In the genomic region with DNA sequence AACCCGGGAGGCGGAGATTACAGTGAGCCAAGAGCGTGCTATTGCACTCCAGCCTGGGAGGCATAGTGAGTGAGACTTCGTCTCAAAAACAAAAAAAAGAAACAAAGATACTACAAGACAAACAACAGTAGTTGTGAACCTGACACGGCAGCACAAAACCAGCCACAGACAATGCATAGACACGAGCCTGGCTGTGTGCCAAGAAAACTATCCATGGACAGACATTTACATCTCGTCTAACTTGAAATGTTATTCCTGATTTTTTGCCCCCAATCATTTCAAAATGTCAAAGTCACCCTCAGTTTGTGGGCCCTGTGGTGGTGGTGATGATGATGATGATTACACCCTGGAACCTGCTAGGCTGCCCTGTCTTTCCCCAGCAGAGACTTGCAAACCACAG, we compare ENCODE assay signal across 23 cellular contexts. TPM values are rescaled to one million over a fixed set of nuclear protein-coding genes. Genes with fewer than 3 reads are reported as not detected.
A peak's percentile ranks its signal among the peaks of the same experiment; 100 is the strongest.
DNase-seq lines count a peak whose midpoint lies in the region; ATAC-seq, FAIRE-seq and TF ChIP-seq lines count a peak whose summit lies in the region.
"Had no signal": no experiment of that assay in that cellular context is flagged by ENCODE, and none has a peak within 500 bp of the region (broad histone marks: within the 10 kb centered on the region; RNA-seq: fewer than 3 reads in every experiment).

No MANE protein-coding gene starts in this region.

- no peak for ATAC-seq in gastrocnemius medialis
- ATAC-seq: natural killer cell had no signal

- H3K36me3 Mint-ChIP-seq in activated CD4-positive, alpha-beta T cell treated with anti-CD3 and anti-CD28 coated beads, Interleukin-2, amount 10 ng/mL, durations not matched to agents 24 days and 14 days (ENCODE audit: low read depth): peaks cover 56% of the 10 kb centered on the region
- H3K36me3 Mint-ChIP-seq: natural killer cell had no signal

- no peak for TF ChIP-seq POLR2A in gastrocnemius medialis (IDR thresholded peaks at IDR 0.05)

- H4K20me1 ChIP-seq in Loucy (ENCODE audit: insufficient read depth, low read length, poor library complexity, severe bottlenecking): peaks cover 38% of the 10 kb centered on the region

- H3K4me3 Mint-ChIP-seq in activated CD4-positive, alpha-beta T cell treated with anti-CD3 and anti-CD28 coated beads, Interleukin-2, amount 10 ng/mL, durations not matched to agents 24 days and 14 days: no peak overlapping the region
- H3K4me3 Mint-ChIP-seq: activated naive CD4-positive, alpha-beta T cell treated with anti-CD3 and anti-CD28 coated beads, Interleukin-2, amount 10 ng/mL, durations not matched to agents 7 days and 5 days; natural killer cell; T-helper 2 cell treated with Interferon-gamma antibody and Interleukin-4, amounts not matched to agents 5 μg/mL and 100 μg/mL, for 36 hours had no signal

- H3K27ac ChIP-seq in gastrocnemius medialis: peak overlapping the region; percentile 98 to 100 (median 100)
- H3K27ac ChIP-seq: GM23248, SJSA1, testis had no signal

- FAIRE-seq in GM19239 (lab: Jason Lieb, UNC): no peak
- FAIRE-seq: bronchial epithelial cell, islet of Langerhans had no signal

- H3K4me3 ChIP-seq in Loucy (ENCODE audit: low read length, poor library complexity, severe bottlenecking) (no peak overlapping the region), endocrine pancreas (ENCODE audit: control insufficient read depth, insufficient read depth, low read length) (no peak overlapping the region), gastrocnemius medialis (peak overlapping the region; percentile 27 to 90 (median 54))
- H3K4me3 ChIP-seq: GM23248, SJSA1, testis had no signal

- H3K27ac Mint-ChIP-seq in activated CD4-positive, alpha-beta T cell treated with anti-CD3 and anti-CD28 coated beads, Interleukin-2, amount 10 ng/mL, durations not matched to agents 24 days and 14 days: peak overlapping the region; percentile 24
- H3K27ac Mint-ChIP-seq: activated naive CD4-positive, alpha-beta T cell treated with anti-CD3 and anti-CD28 coated beads, Interleukin-2, amount 10 ng/mL, durations not matched to agents 7 days and 5 days; T-helper 2 cell treated with Interferon-gamma antibody and Interleukin-4, amounts not matched to agents 5 μg/mL and 100 μg/mL, for 36 hours had no signal

- H3K9me3 ChIP-seq in Loucy (ENCODE audit: insufficient read depth, low read depth, low read length): no peaks in the 10 kb centered on the region
- H3K9me3 ChIP-seq in endocrine pancreas (ENCODE audit: control insufficient read depth, low read length): no peaks in the 10 kb centered on the region
- no peaks in the 10 kb centered on the region for H3K9me3 ChIP-seq in gastrocnemius medialis
- H3K9me3 ChIP-seq: SJSA1, testis had no signal

- no peaks in the 10 kb centered on the region for H3K27me3 Mint-ChIP-seq in activated CD4-positive, alpha-beta T cell treated with anti-CD3 and anti-CD28 coated beads, Interleukin-2, amount 10 ng/mL, durations not matched to agents 24 days and 14 days
- H3K27me3 Mint-ChIP-seq: activated naive CD4-positive, alpha-beta T cell treated with anti-CD3 and anti-CD28 coated beads, Interleukin-2, amount 10 ng/mL, durations not matched to agents 7 days and 5 days had no signal

- H2AFZ ChIP-seq in Loucy (ENCODE audit: low read length): no peak overlapping the region
- H2AFZ ChIP-seq: GM23248 had no signal

- in situ Hi-C loops in gastrocnemius medialis (cut with MboI; ENCODE audit: low sequenced_read_pairs in 4 of 4): no loop called here

- intact Hi-C loops in activated CD4-positive, alpha-beta T cell treated with anti-CD3 and anti-CD28 coated beads, Interleukin-2, amount 10 ng/mL, durations not matched to agents 24 days and 14 days (cut with micrococcal nuclease): no loop called here
- intact Hi-C loops in gastrocnemius medialis (cut with DNase I; ENCODE audit: low total_unique reads): no loop called here

- H3K9ac ChIP-seq in Loucy (ENCODE audit: low read depth, low read length, poor library complexity, severe bottlenecking) (no peak overlapping the region), endocrine pancreas (ENCODE audit: control insufficient read depth, insufficient read depth, low read length) (peak overlapping the region; percentile 44)
- H3K9ac ChIP-seq: GM23248 had no signal

- H3F3A ChIP-seq in Loucy (ENCODE audit: low read depth): no peaks in the 10 kb centered on the region

- no peaks in the 10 kb centered on the region for H3K9me2 ChIP-seq in Loucy (replicated peaks; ENCODE audit: low read depth, low read length)

- H3K79me2 ChIP-seq in Loucy (ENCODE audit: insufficient read depth, low read length): peaks cover 57% of the 10 kb centered on the region

- H3K4me1 ChIP-seq in Loucy (ENCODE audit: insufficient read depth, low read length, poor library complexity, severe bottlenecking): peaks cover 28% of the 10 kb centered on the region
- no peaks in the 10 kb centered on the region for H3K4me1 ChIP-seq in endocrine pancreas (ENCODE audit: control insufficient read depth, insufficient read depth, low read length)
- H3K4me1 ChIP-seq in gastrocnemius medialis: peaks cover 82 to 86% of the 10 kb centered on the region in 2 donors

- H3K4me1 Mint-ChIP-seq in activated CD4-positive, alpha-beta T cell treated with anti-CD3 and anti-CD28 coated beads, Interleukin-2, amount 10 ng/mL, durations not matched to agents 24 days and 14 days: peaks cover 30% of the 10 kb centered on the region

- H3K36me3 ChIP-seq in Loucy (ENCODE audit: insufficient read depth, low read length): peaks cover 57% of the 10 kb centered on the region; the same call in 1 of the 2 replicates
- H3K36me3 ChIP-seq in endocrine pancreas (ENCODE audit: control insufficient read depth, insufficient read depth, low read length): peaks cover 2% of the 10 kb centered on the region
- peaks cover 0 to 54% of the 10 kb centered on the region in 2 donors for H3K36me3 ChIP-seq in gastrocnemius medialis

- H3K27me3 ChIP-seq in Loucy (ENCODE audit: insufficient read depth, low read length, poor library complexity, severe bottlenecking): no peaks in the 10 kb centered on the region
- H3K27me3 ChIP-seq in endocrine pancreas (ENCODE audit: control insufficient read depth, insufficient read depth, low read length): no peaks in the 10 kb centered on the region
- H3K27me3 ChIP-seq in gastrocnemius medialis: no peaks in the 10 kb centered on the region
- H3K27me3 ChIP-seq: SJSA1, testis had no signal

- peak overlapping the region; percentile 41 for H3K4me2 ChIP-seq in Loucy (ENCODE audit: low read depth, low read length, poor library complexity, severe bottlenecking)

- no peak for TF ChIP-seq CTCF in Loucy (conservative IDR thresholded peaks at IDR 0.05; ENCODE audit: low read length)
- no peak for TF ChIP-seq CTCF in gastrocnemius medialis (IDR thresholded peaks at IDR 0.05 in 4 of 5, conservative IDR thresholded peaks at IDR 0.05 in 1 of 5)

- DNase-seq in activated CD4-positive, alpha-beta T cell treated with anti-CD3 and anti-CD28 coated beads, Interleukin-2, amount 10 ng/mL, durations not matched to agents 24 days and 14 days: no peak
- no peak for DNase-seq in activated CD4-positive, alpha-beta T cell treated with anti-CD3 and anti-CD28 coated beads, Interleukin-2, amount 50 U/mL, for 1 hour
- DNase-seq in gastrocnemius medialis (no peak), pons (ENCODE audit: low spot score) (no peak), GM19239 (ENCODE audit: insufficient read length, low spot score) (no peak), H4 (ENCODE audit: low spot score) (no peak)
- DNase-seq: activated naive CD4-positive, alpha-beta T cell treated with anti-CD3 and anti-CD28 coated beads, Interleukin-2, amount 10 ng/mL, durations not matched to agents 7 days and 5 days; DMS153; GM23248; mammary epithelial cell; natural killer cell; NCI-H2029; NCI-H526; stimulated activated CD4-positive, alpha-beta T cell treated with anti-CD3 and anti-CD28 coated beads, Interleukin-1b, Interleukin-23, amount 100 ng/mL, for 48 hours; testis had no signal

- H3K9me3 Mint-ChIP-seq in activated CD4-positive, alpha-beta T cell treated with anti-CD3 and anti-CD28 coated beads, Interleukin-2, amount 10 ng/mL, durations not matched to agents 24 days and 14 days: no peaks in the 10 kb centered on the region
- H3K9me3 Mint-ChIP-seq: activated naive CD4-positive, alpha-beta T cell treated with anti-CD3 and anti-CD28 coated beads, Interleukin-2, amount 10 ng/mL, durations not matched to agents 7 days and 5 days; natural killer cell; T-helper 2 cell treated with Interferon-gamma antibody and Interleukin-4, amounts not matched to agents 5 μg/mL and 100 μg/mL, for 36 hours had no signal

RNA-seq across cellular contexts. Expression of gene KLHL21, which starts 6.3 kb away (rescaled TPM):
- total RNA-seq in activated CD4-positive, alpha-beta T cell treated with anti-CD3 and anti-CD28 coated beads, Interleukin-2, amount 10 ng/mL, durations not matched to agents 24 days and 14 days: 26.1 and 26.8 TPM in 2 replicates
- 100 to 1,000 TPM; 176 to 481 (median 267) TPM for total RNA-seq in gastrocnemius medialis
- 8.4 and 11.4 TPM in 2 replicates for total RNA-seq in H4 (2014; rRNA removed; shearing (Covaris generic))

RNA-seq across cellular contexts. Expression of gene ZBTB48, which starts 16.6 kb away (rescaled TPM):
- total RNA-seq in activated CD4-positive, alpha-beta T cell treated with anti-CD3 and anti-CD28 coated beads, Interleukin-2, amount 10 ng/mL, durations not matched to agents 24 days and 14 days: 32.9 and 37.8 TPM in 2 replicates
- total RNA-seq in gastrocnemius medialis: 10 to 100 TPM in 3 of 4 donors, 1 to 10 TPM in 1; 9.3 to 14.5 (median 11.3) TPM
- 6.3 and 8.8 TPM in 2 replicates for total RNA-seq in H4 (2014; rRNA removed; shearing (Covaris generic))

RNA-seq across cellular contexts. Expression of gene PHF13, which starts 17.2 kb away (rescaled TPM):
- total RNA-seq in activated CD4-positive, alpha-beta T cell treated with anti-CD3 and anti-CD28 coated beads, Interleukin-2, amount 10 ng/mL, durations not matched to agents 24 days and 14 days: 19.1 and 20.1 TPM in 2 replicates
- total RNA-seq in gastrocnemius medialis: 1 to 10 TPM; 4.7 to 8.5 (median 5.3) TPM
- total RNA-seq in H4 (2014; rRNA removed; shearing (Covaris generic)): 7.6 and 7.8 TPM in 2 replicates

RNA-seq across cellular contexts. Expression of gene THAP3, which starts 28.3 kb away (rescaled TPM):
- total RNA-seq in activated CD4-positive, alpha-beta T cell treated with anti-CD3 and anti-CD28 coated beads, Interleukin-2, amount 10 ng/mL, durations not matched to agents 24 days and 14 days: 19.5 and 24.6 TPM in 2 replicates
- total RNA-seq in gastrocnemius medialis: 10 to 100 TPM; 16.7 to 31.0 (median 24.2) TPM
- 11.4 and 17.0 TPM in 2 replicates for total RNA-seq in H4 (2014; rRNA removed; shearing (Covaris generic))

RNA-seq across cellular contexts. Expression of gene TAS1R1, which starts 41.2 kb away (rescaled TPM):
- total RNA-seq in activated CD4-positive, alpha-beta T cell treated with anti-CD3 and anti-CD28 coated beads, Interleukin-2, amount 10 ng/mL, durations not matched to agents 24 days and 14 days: not detected in 2 replicates
- not detected for total RNA-seq in gastrocnemius medialis
- not detected in 2 replicates for total RNA-seq in H4 (2014; rRNA removed; shearing (Covaris generic))
- total RNA-seq: A172, bronchial epithelial cell, GM23248, natural killer cell, renal cortical epithelial cell, SJSA1 had no signal

Comparison
In these comparisons a context has a peak if more than half of its experiments do, and no peak if none do; other contexts are left out.
1. H3K4me3 ChIP-seq: peak in gastrocnemius medialis (4 of 4); none in Loucy (single experiment) and endocrine pancreas (single experiment).